Comparison of ENCODE assay signal across 8 cellular contexts in genomic region chr10:58177362-58177947, GRCh38.
DNase-seq lines count a peak whose midpoint lies in the region.

No MANE protein-coding gene starts in this region.

- peaks cover 5% of the 10 kb centered on the region for H3K27me3 ChIP-seq in adipocyte (replicated peaks; ENCODE audit: control insufficient read depth, insufficient read depth, low read length)

- H3K36me3 ChIP-seq in adipocyte (ENCODE audit: control insufficient read depth, insufficient read depth, low read length, severe bottlenecking) = no peaks in the 10 kb centered on the region

- H3K9ac ChIP-seq in adipocyte (ENCODE audit: low read length) = no peak overlapping the region

- no peaks in the 10 kb centered on the region for H3K9me3 ChIP-seq in adipocyte (ENCODE audit: control insufficient read depth, low read length)

- DNase-seq in NCI-H187 treated with DMSO at 0.1 percent for 48 hours (lab: John Stamatoyannopoulos, UW) (peak; percentile 1), NCI-H187 (lab: John Stamatoyannopoulos, UW) (no peak), Kasumi-1 (lab: John Stamatoyannopoulos, UW) (peak; percentile 80 to 88), adipocyte (ENCODE audit: low read depth) (peak; percentile 76), kidney glomerular epithelial cell (lab: John Stamatoyannopoulos, UW) (peak; percentile 50), UCSD-AML1 (lab: John Stamatoyannopoulos, UW; ENCODE audit: unreplicated experiment) (no peak), NCI-H128 (lab: John Stamatoyannopoulos, UW; ENCODE audit: unreplicated experiment) (no peak)
- no peak for DNase-seq in stimulated activated CD4-positive, alpha-beta T cell treated with anti-CD3 and anti-CD28 coated beads, Interleukin-1b, Interleukin-23, amount 100 ng/mL, for 48 hours

- no peak overlapping the region for H3K4me3 ChIP-seq in adipocyte (ENCODE audit: low read length)

- peaks cover 8% of the 10 kb centered on the region for H3K4me1 ChIP-seq in adipocyte (ENCODE audit: control insufficient read depth, insufficient read depth, low read length)

Comparison
In these comparisons a context has a peak if more than half of its experiments do, and no peak if none do; other contexts are left out.
1. DNase-seq: peak in NCI-H187 treated with DMSO at 0.1 percent for 48 hours (single experiment), Kasumi-1 (2 of 2), adipocyte (single experiment) and kidney glomerular epithelial cell (single experiment); none in NCI-H187 (0 of 2), UCSD-AML1 (single experiment), stimulated activated CD4-positive, alpha-beta T cell treated with anti-CD3 and anti-CD28 coated beads, Interleukin-1b, Interleukin-23, amount 100 ng/mL, for 48 hours (single experiment) and NCI-H128 (single experiment).